Comparison of ENCODE assay signal across 39 cellular contexts in the genomic region with DNA sequence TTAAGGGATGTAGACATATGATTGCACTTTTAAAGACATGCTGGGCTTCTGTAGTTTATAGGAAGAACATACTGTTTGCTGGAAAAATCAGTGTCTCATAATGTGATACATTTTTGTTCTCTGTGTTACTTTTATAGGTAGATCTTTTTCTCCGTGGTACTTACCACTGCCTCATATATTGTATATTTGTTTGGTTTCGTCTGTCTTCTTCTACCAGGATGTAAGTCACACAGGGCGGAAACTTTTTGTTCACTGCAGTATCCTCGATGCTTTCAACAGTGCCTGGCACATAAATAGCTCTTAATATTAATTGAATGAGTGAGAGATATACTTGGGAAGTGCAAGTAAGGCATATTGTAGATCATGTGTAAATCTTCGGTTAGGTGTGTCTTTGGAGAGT.
"Had no signal": no experiment of that assay in that cellular context is flagged by ENCODE, and none has a peak within 500 bp of the region (broad histone marks: within the 10 kb centered on the region; RNA-seq: fewer than 3 reads in every experiment).

No MANE protein-coding gene starts in this region.

- H3K9me3 Mint-ChIP-seq: activated B cell treated with CpG ODN at 0.5 μM for 24 hours; activated CD4-positive, alpha-beta memory T cell treated with anti-CD3 and anti-CD28 coated beads for 36 hours; activated CD4-positive, alpha-beta T cell treated with anti-CD3 and anti-CD28 coated beads, Interleukin-2, amount 10 ng/mL, durations not matched to agents 24 days and 14 days; activated CD8-positive, alpha-beta T cell treated with anti-CD3 and anti-CD28 coated beads for 36 hours; activated naive CD4-positive, alpha-beta T cell treated with anti-CD3 and anti-CD28 coated beads for 36 hours; activated naive CD8-positive, alpha-beta T cell treated with anti-CD3 and anti-CD28 coated beads, Interleukin-2, amount 10 ng/mL, durations not matched to agents 7 days and 5 days; activated naive CD8-positive, alpha-beta T cell treated with anti-CD3 and anti-CD28 coated beads, Interleukin-2, amount 50 U/mL, for 24 hours; activated T-cell treated with anti-CD3 and anti-CD28 coated beads, Interleukin-2, amount 50 U/mL, for 4 hours; activated T-cell treated with anti-CD3 and anti-CD28 coated beads, Interleukin-2, amount 50 U/mL, for 72 hours; activated T-helper 1 cell treated with anti-CD3 and anti-CD28 coated beads, Interleukin-12 subunit alpha, Interleukin-12 subunit beta, Interleukin-2, Interleukin-4 antibody, amounts not matched to agents 30 ng/mL and 10 ng/mL and 1 ng/mL, durations not matched to agents 14 hours and 24 hours and 36 hours; activated T-helper 17 cell treated with anti-CD3 and anti-CD28 coated beads, Interleukin-2, amount 50 U/mL, for 72 hours; brain; central memory CD8-positive, alpha-beta T cell; T-helper 1 cell treated with Interleukin-12 subunit alpha and Interleukin-12 subunit beta and Interleukin-4 antibody, amounts not matched to agents 30 μg/mL and 1 μg/mL, for 36 hours; T-helper 2 cell treated with Interferon-gamma antibody and Interleukin-4, amounts not matched to agents 5 μg/mL and 100 μg/mL, for 36 hours had no signal

- H3K4me1 Mint-ChIP-seq: activated B cell treated with CpG ODN at 0.5 μM for 24 hours; activated CD4-positive, alpha-beta T cell treated with anti-CD3 and anti-CD28 coated beads, Interleukin-2, amount 10 ng/mL, durations not matched to agents 24 days and 14 days; activated naive CD8-positive, alpha-beta T cell treated with anti-CD3 and anti-CD28 coated beads, Interleukin-2, amount 10 ng/mL, durations not matched to agents 7 days and 5 days; activated naive CD8-positive, alpha-beta T cell treated with anti-CD3 and anti-CD28 coated beads, Interleukin-2, amount 50 U/mL, for 24 hours; activated T-helper 17 cell treated with anti-CD3 and anti-CD28 coated beads, Interleukin-2, amount 50 U/mL, for 72 hours; brain; central memory CD8-positive, alpha-beta T cell had no signal

- FAIRE-seq: bronchial epithelial cell, TTC549 had no signal

- H3K9me3 ChIP-seq: ascending aorta had no signal

- ATAC-seq: activated CD8-positive, alpha-beta T cell treated with anti-CD3 and anti-CD28 coated beads for 36 hours; activated naive CD4-positive, alpha-beta T cell treated with anti-CD3 and anti-CD28 coated beads, Interleukin-2, amount 50 U/mL, for 72 hours; activated naive CD8-positive, alpha-beta T cell treated with anti-CD3 and anti-CD28 coated beads, Interleukin-2, amount 50 U/mL, for 24 hours; activated T-cell treated with anti-CD3 and anti-CD28 coated beads, Interleukin-2, amount 50 U/mL, for 4 hours; activated T-cell treated with anti-CD3 and anti-CD28 coated beads, Interleukin-2, amount 50 U/mL, for 72 hours; activated T-helper 17 cell treated with anti-CD3 and anti-CD28 coated beads, Interleukin-2, amount 50 U/mL, for 72 hours had no signal

- H3K27ac ChIP-seq: ascending aorta, cardiac muscle cell, VCaP had no signal

- DNase-seq: activated B cell treated with CpG ODN at 0.5 μM for 24 hours; activated CD4-positive, alpha-beta memory T cell treated with anti-CD3 and anti-CD28 coated beads for 36 hours; activated CD4-positive, alpha-beta T cell treated with anti-CD3 and anti-CD28 coated beads for 4 hours; activated CD4-positive, alpha-beta T cell treated with anti-CD3 and anti-CD28 coated beads, Interleukin-2, amount 10 ng/mL, durations not matched to agents 24 days and 14 days; activated CD4-positive, alpha-beta T cell treated with anti-CD3 and anti-CD28 coated beads, Interleukin-2, amount 50 U/mL, for 1 hour; activated CD4-positive, alpha-beta T cell treated with anti-CD3 and anti-CD28 coated beads, Interleukin-2, amount 50 U/mL, for 4 hours; activated CD4-positive, CD25-positive, alpha-beta regulatory T cell treated with anti-CD3 and anti-CD28 coated beads, Interleukin-2, amount 50 U/mL, for 72 hours; activated CD8-positive, alpha-beta memory T cell treated with anti-CD3 and anti-CD28 coated beads, Interleukin-2, amount 50 U/mL, for 4 hours; activated CD8-positive, alpha-beta T cell treated with anti-CD3 and anti-CD28 coated beads for 36 hours; activated effector memory CD4-positive, alpha-beta T cell treated with anti-CD3 and anti-CD28 coated beads, Interleukin-2, amount 50 U/mL, for 16 hours; activated gamma-delta T cell treated with Interleukin-2 at 50 U/mL for 16 hours; activated naive CD4-positive, alpha-beta T cell; activated naive CD4-positive, alpha-beta T cell treated with anti-CD3 and anti-CD28 coated beads for 36 hours; activated naive CD4-positive, alpha-beta T cell treated with anti-CD3 and anti-CD28 coated beads, Interleukin-2, amount 50 U/mL, for 16 hours; activated naive CD8-positive, alpha-beta T cell treated with anti-CD3 and anti-CD28 coated beads, Interleukin-2, amount 10 ng/mL, durations not matched to agents 7 days and 5 days; activated naive CD8-positive, alpha-beta T cell treated with anti-CD3 and anti-CD28 coated beads, Interleukin-2, amount 50 U/mL, for 24 hours; activated T-cell treated with anti-CD3 and anti-CD28 coated beads for 4 hours; activated T-cell treated with anti-CD3 and anti-CD28 coated beads, Interleukin-2, amount 50 U/mL, for 1 hour; activated T-cell treated with anti-CD3 and anti-CD28 coated beads, Interleukin-2, amount 50 U/mL, for 4 hours; activated T-cell treated with anti-CD3 and anti-CD28 coated beads, Interleukin-2, amount 50 U/mL, for 72 hours; amygdala; anterior cingulate cortex; caudate nucleus; SW 1271; T-helper 1 cell; T-helper 2 cell; T-helper 9 cell had no signal

- H3K27me3 ChIP-seq: ascending aorta, cardiac muscle cell had no signal

- H3K4me3 ChIP-seq: ascending aorta, cardiac muscle cell had no signal

- H3K27me3 Mint-ChIP-seq: activated B cell treated with CpG ODN at 0.5 μM for 24 hours; activated CD4-positive, alpha-beta memory T cell treated with anti-CD3 and anti-CD28 coated beads for 36 hours; activated CD4-positive, alpha-beta T cell treated with anti-CD3 and anti-CD28 coated beads, Interleukin-2, amount 10 ng/mL, durations not matched to agents 24 days and 14 days; activated CD8-positive, alpha-beta T cell treated with anti-CD3 and anti-CD28 coated beads for 36 hours; activated naive CD8-positive, alpha-beta T cell treated with anti-CD3 and anti-CD28 coated beads, Interleukin-2, amount 10 ng/mL, durations not matched to agents 7 days and 5 days; activated naive CD8-positive, alpha-beta T cell treated with anti-CD3 and anti-CD28 coated beads, Interleukin-2, amount 50 U/mL, for 24 hours; activated T-helper 17 cell treated with anti-CD3 and anti-CD28 coated beads, Interleukin-2, amount 50 U/mL, for 72 hours; brain; central memory CD8-positive, alpha-beta T cell had no signal

- H3K27ac Mint-ChIP-seq: activated B cell treated with CpG ODN at 0.5 μM for 24 hours; activated CD4-positive, alpha-beta memory T cell treated with anti-CD3 and anti-CD28 coated beads for 36 hours; activated CD4-positive, alpha-beta T cell treated with anti-CD3 and anti-CD28 coated beads, Interleukin-2, amount 10 ng/mL, durations not matched to agents 24 days and 14 days; activated CD8-positive, alpha-beta T cell treated with anti-CD3 and anti-CD28 coated beads for 36 hours; activated naive CD4-positive, alpha-beta T cell treated with anti-CD3 and anti-CD28 coated beads for 36 hours; activated naive CD4-positive, alpha-beta T cell treated with anti-CD3 and anti-CD28 coated beads, Interleukin-2, amount 50 U/mL, for 72 hours; activated naive CD8-positive, alpha-beta T cell treated with anti-CD3 and anti-CD28 coated beads, Interleukin-2, amount 10 ng/mL, durations not matched to agents 7 days and 5 days; activated naive CD8-positive, alpha-beta T cell treated with anti-CD3 and anti-CD28 coated beads, Interleukin-2, amount 50 U/mL, for 24 hours; activated T-cell treated with anti-CD3 and anti-CD28 coated beads, Interleukin-2, amount 50 U/mL, for 72 hours; activated T-helper 1 cell treated with anti-CD3 and anti-CD28 coated beads, Interleukin-12 subunit alpha, Interleukin-12 subunit beta, Interleukin-2, Interleukin-4 antibody, amounts not matched to agents 30 ng/mL and 10 ng/mL and 1 ng/mL, durations not matched to agents 14 hours and 24 hours and 36 hours; activated T-helper 17 cell treated with anti-CD3 and anti-CD28 coated beads, Interleukin-2, amount 50 U/mL, for 72 hours; brain; T-helper 1 cell treated with Interleukin-12 subunit alpha and Interleukin-12 subunit beta and Interleukin-4 antibody, amounts not matched to agents 30 μg/mL and 1 μg/mL, for 36 hours; T-helper 2 cell treated with Interferon-gamma antibody and Interleukin-4, amounts not matched to agents 5 μg/mL and 100 μg/mL, for 36 hours had no signal

- H3K4me3 Mint-ChIP-seq: activated B cell treated with CpG ODN at 0.5 μM for 24 hours; activated CD4-positive, alpha-beta memory T cell treated with anti-CD3 and anti-CD28 coated beads for 36 hours; activated CD4-positive, alpha-beta T cell treated with anti-CD3 and anti-CD28 coated beads, Interleukin-2, amount 10 ng/mL, durations not matched to agents 24 days and 14 days; activated CD8-positive, alpha-beta T cell treated with anti-CD3 and anti-CD28 coated beads for 36 hours; activated naive CD4-positive, alpha-beta T cell treated with anti-CD3 and anti-CD28 coated beads for 36 hours; activated naive CD8-positive, alpha-beta T cell treated with anti-CD3 and anti-CD28 coated beads, Interleukin-2, amount 10 ng/mL, durations not matched to agents 7 days and 5 days; activated naive CD8-positive, alpha-beta T cell treated with anti-CD3 and anti-CD28 coated beads, Interleukin-2, amount 50 U/mL, for 24 hours; activated T-cell treated with anti-CD3 and anti-CD28 coated beads, Interleukin-2, amount 50 U/mL, for 4 hours; activated T-cell treated with anti-CD3 and anti-CD28 coated beads, Interleukin-2, amount 50 U/mL, for 72 hours; activated T-helper 1 cell treated with anti-CD3 and anti-CD28 coated beads, Interleukin-12 subunit alpha, Interleukin-12 subunit beta, Interleukin-2, Interleukin-4 antibody, amounts not matched to agents 30 ng/mL and 10 ng/mL and 1 ng/mL, durations not matched to agents 14 hours and 24 hours and 36 hours; activated T-helper 17 cell treated with anti-CD3 and anti-CD28 coated beads, Interleukin-2, amount 50 U/mL, for 72 hours; brain; central memory CD8-positive, alpha-beta T cell; T-helper 1 cell treated with Interleukin-12 subunit alpha and Interleukin-12 subunit beta and Interleukin-4 antibody, amounts not matched to agents 30 μg/mL and 1 μg/mL, for 36 hours; T-helper 2 cell treated with Interferon-gamma antibody and Interleukin-4, amounts not matched to agents 5 μg/mL and 100 μg/mL, for 36 hours had no signal

- H3K36me3 ChIP-seq: cardiac muscle cell had no signal

- H3K4me1 ChIP-seq: ascending aorta had no signal
